Comparison of ENCODE assay signal across 1 cellular context in the genomic region with DNA sequence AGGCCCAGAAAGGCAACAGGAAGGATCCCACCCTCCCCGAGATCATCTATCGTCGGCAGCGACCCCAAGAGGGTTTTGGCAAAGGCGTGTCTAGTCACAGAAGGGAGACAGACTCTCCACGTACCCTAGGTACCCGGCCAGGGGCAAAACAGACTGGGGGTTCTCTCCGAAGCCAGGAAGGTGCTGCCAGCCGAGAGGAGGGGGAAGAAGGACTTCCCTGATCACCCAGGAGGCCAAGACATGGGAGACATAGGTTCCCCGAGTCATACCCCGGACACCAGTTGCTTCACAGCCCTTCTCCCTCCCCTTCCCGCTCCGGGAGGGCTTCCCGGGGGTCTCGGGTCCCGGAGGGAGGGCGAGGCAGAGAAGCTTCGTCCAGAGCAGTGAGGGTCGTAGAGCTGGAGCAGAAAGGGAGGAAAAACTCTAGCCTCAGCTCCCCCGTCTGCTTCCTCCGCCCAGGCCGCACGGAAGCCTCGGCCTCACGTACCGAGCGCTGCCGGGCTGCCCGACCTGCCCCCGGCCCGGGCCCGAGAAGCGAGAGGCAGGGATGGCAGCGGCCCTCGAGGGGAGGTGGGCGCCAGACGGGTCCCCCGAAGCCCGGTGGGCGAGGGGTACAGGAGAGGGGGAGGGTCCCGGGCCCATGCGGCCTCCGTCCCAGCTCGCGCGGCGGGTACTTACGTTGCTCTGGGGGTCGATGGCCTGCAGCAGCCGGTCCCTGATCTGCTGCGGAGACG.
TF ChIP-seq lines count a peak whose summit lies in the region.

No MANE protein-coding gene starts in this region.

TF ChIP-seq in HepG2, 621 proteins besides CTCF, POLR2A, EP300 and RAD21 (continued from another document and continues in another):
- TF ChIP-seq ZNF234 (CRISPR knock-in tag; conservative IDR thresholded peaks at IDR 0.05) = 0 out of 2 replicates have a peak, but pooled peaks have one; percentile 23
- no peak for TF ChIP-seq SETDB1 (CRISPR knock-in tag; IDR thresholded peaks at IDR 0.05; ENCODE audit: borderline replicate concordance)
- TF ChIP-seq ZNF260 (CRISPR knock-in tag; IDR thresholded peaks at IDR 0.05; ENCODE audit: borderline replicate concordance, low read depth) = no peak
- TF ChIP-seq, protein P1, sequence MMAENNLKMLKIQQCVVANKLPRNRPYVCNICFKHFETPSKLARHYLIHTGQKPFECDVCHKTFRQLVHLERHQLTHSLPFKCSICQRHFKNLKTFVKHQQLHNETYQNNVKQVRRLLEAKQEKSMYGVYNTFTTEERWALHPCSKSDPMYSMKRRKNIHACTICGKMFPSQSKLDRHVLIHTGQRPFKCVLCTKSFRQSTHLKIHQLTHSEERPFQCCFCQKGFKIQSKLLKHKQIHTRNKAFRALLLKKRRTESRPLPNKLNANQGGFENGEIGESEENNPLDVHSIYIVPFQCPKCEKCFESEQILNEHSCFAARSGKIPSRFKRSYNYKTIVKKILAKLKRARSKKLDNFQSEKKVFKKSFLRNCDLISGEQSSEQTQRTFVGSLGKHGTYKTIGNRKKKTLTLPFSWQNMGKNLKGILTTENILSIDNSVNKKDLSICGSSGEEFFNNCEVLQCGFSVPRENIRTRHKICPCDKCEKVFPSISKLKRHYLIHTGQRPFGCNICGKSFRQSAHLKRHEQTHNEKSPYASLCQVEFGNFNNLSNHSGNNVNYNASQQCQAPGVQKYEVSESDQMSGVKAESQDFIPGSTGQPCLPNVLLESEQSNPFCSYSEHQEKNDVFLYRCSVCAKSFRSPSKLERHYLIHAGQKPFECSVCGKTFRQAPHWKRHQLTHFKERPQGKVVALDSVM (CRISPR knock-in tag; IDR thresholded peaks at IDR 0.05) = 0 out of 2 replicates have a peak, but pooled peaks have one; percentile 3
- TF ChIP-seq, protein P2, sequence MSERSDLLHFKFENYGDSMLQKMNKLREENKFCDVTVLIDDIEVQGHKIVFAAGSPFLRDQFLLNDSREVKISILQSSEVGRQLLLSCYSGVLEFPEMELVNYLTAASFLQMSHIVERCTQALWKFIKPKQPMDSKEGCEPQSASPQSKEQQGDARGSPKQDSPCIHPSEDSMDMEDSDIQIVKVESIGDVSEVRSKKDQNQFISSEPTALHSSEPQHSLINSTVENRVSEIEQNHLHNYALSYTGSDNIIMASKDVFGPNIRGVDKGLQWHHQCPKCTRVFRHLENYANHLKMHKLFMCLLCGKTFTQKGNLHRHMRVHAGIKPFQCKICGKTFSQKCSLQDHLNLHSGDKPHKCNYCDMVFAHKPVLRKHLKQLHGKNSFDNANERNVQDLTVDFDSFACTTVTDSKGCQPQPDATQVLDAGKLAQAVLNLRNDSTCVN (CRISPR knock-in tag; IDR thresholded peaks at IDR 0.05; ENCODE audit: borderline replicate concordance) = no peak
- TF ChIP-seq, protein P3, sequence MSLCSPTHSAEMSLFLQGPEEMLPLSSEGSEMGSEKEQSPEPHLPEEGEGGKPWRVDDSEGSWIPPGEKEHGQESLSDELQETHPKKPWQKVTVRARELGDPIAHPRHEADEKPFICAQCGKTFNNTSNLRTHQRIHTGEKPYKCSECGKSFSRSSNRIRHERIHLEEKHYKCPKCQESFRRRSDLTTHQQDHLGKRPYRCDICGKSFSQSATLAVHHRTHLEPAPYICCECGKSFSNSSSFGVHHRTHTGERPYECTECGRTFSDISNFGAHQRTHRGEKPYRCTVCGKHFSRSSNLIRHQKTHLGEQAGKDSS (CRISPR knock-in tag; IDR thresholded peaks at IDR 0.05; ENCODE audit: borderline replicate concordance, low read depth) = no peak
- TF ChIP-seq SMARCC2 (IDR thresholded peaks at IDR 0.05) = no peak
- TF ChIP-seq, protein P4, sequence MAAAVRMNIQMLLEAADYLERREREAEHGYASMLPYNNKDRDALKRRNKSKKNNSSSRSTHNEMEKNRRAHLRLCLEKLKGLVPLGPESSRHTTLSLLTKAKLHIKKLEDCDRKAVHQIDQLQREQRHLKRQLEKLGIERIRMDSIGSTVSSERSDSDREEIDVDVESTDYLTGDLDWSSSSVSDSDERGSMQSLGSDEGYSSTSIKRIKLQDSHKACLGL (CRISPR knock-in tag; IDR thresholded peaks at IDR 0.05) = no peak; the same call in 1 of the 2 replicates
- no peak for TF ChIP-seq ZNF367 (CRISPR knock-in tag; IDR thresholded peaks at IDR 0.05; ENCODE audit: borderline replicate concordance)
- TF ChIP-seq, protein P5, sequence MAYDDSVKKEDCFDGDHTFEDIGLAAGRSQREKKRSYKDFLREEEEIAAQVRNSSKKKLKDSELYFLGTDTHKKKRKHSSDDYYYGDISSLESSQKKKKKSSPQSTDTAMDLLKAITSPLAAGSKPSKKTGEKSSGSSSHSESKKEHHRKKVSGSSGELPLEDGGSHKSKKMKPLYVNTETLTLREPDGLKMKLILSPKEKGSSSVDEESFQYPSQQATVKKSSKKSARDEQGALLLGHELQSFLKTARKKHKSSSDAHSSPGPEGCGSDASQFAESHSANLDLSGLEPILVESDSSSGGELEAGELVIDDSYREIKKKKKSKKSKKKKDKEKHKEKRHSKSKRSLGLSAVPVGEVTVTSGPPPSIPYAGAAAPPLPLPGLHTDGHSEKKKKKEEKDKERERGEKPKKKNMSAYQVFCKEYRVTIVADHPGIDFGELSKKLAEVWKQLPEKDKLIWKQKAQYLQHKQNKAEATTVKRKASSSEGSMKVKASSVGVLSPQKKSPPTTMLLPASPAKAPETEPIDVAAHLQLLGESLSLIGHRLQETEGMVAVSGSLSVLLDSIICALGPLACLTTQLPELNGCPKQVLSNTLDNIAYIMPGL (CRISPR knock-in tag; IDR thresholded peaks at IDR 0.05; ENCODE audit: borderline replicate concordance in 1 of 2, low read depth in 1 of 2) = peak; percentile 63 to 68; a peak in 3 of 4 replicates
- TF ChIP-seq, protein P6, sequence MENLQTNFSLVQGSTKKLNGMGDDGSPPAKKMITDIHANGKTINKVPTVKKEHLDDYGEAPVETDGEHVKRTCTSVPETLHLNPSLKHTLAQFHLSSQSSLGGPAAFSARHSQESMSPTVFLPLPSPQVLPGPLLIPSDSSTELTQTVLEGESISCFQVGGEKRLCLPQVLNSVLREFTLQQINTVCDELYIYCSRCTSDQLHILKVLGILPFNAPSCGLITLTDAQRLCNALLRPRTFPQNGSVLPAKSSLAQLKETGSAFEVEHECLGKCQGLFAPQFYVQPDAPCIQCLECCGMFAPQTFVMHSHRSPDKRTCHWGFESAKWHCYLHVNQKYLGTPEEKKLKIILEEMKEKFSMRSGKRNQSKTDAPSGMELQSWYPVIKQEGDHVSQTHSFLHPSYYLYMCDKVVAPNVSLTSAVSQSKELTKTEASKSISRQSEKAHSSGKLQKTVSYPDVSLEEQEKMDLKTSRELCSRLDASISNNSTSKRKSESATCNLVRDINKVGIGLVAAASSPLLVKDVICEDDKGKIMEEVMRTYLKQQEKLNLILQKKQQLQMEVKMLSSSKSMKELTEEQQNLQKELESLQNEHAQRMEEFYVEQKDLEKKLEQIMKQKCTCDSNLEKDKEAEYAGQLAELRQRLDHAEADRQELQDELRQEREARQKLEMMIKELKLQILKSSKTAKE (CRISPR knock-in tag; IDR thresholded peaks at IDR 0.05; ENCODE audit: borderline replicate concordance) = no peak
- TF ChIP-seq, protein P7, sequence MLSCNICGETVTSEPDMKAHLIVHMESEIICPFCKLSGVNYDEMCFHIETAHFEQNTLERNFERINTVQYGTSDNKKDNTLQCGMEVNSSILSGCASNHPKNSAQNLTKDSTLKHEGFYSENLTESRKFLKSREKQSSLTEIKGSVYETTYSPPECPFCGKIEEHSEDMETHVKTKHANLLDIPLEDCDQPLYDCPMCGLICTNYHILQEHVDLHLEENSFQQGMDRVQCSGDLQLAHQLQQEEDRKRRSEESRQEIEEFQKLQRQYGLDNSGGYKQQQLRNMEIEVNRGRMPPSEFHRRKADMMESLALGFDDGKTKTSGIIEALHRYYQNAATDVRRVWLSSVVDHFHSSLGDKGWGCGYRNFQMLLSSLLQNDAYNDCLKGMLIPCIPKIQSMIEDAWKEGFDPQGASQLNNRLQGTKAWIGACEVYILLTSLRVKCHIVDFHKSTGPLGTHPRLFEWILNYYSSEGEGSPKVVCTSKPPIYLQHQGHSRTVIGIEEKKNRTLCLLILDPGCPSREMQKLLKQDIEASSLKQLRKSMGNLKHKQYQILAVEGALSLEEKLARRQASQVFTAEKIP (CRISPR knock-in tag; IDR thresholded peaks at IDR 0.05; ENCODE audit: borderline replicate concordance) = no peak
- no peak for TF ChIP-seq ZNF549 (CRISPR knock-in tag; IDR thresholded peaks at IDR 0.05)
- TF ChIP-seq AHR (CRISPR knock-in tag; IDR thresholded peaks at IDR 0.05) = peak; percentile 57; the same call in 1 of the 2 replicates
- TF ChIP-seq ZNF550 (CRISPR knock-in tag; IDR thresholded peaks at IDR 0.05; ENCODE audit: borderline replicate concordance) = 0 out of 2 replicates have a peak, but pooled peaks have one; percentile 51
- TF ChIP-seq ZNF891 (CRISPR knock-in tag; IDR thresholded peaks at IDR 0.05) = no peak
- no peak for TF ChIP-seq FOXP1 (IDR thresholded peaks at IDR 0.05)
- TF ChIP-seq FOXP1 (CRISPR knock-in tag; IDR thresholded peaks at IDR 0.05) = no peak
- no peak for TF ChIP-seq SP1 (IDR thresholded peaks at IDR 0.05)
- TF ChIP-seq SP1 (CRISPR knock-in tag; IDR thresholded peaks at IDR 0.05) = no peak
- TF ChIP-seq SIN3A (IDR thresholded peaks at IDR 0.05; ENCODE audit: borderline replicate concordance, low read depth, low read length) = 0 out of 2 replicates have a peak, but pooled peaks have one; percentile 12
- no peak for TF ChIP-seq ZNF354B (CRISPR knock-in tag; IDR thresholded peaks at IDR 0.05)
- TF ChIP-seq, protein P8, sequence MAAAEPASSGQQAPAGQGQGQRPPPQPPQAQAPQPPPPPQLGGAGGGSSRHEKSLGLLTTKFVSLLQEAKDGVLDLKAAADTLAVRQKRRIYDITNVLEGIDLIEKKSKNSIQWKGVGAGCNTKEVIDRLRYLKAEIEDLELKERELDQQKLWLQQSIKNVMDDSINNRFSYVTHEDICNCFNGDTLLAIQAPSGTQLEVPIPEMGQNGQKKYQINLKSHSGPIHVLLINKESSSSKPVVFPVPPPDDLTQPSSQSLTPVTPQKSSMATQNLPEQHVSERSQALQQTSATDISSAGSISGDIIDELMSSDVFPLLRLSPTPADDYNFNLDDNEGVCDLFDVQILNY (CRISPR knock-in tag; conservative IDR thresholded peaks at IDR 0.05) = no peak
- TF ChIP-seq ATM (IDR thresholded peaks at IDR 0.05; ENCODE audit: borderline replicate concordance) = no peak
- TF ChIP-seq CENPT (CRISPR knock-in tag; IDR thresholded peaks at IDR 0.05; ENCODE audit: low read depth) = no peak
- TF ChIP-seq RFXANK (CRISPR knock-in tag; IDR thresholded peaks at IDR 0.05) = no peak
- TF ChIP-seq TARDBP (CRISPR knock-in tag; IDR thresholded peaks at IDR 0.05) = no peak
- TF ChIP-seq RXRB (CRISPR knock-in tag; IDR thresholded peaks at IDR 0.05; ENCODE audit: borderline replicate concordance) = no peak
- peak; percentile 55 for TF ChIP-seq TBX2 (CRISPR knock-in tag; IDR thresholded peaks at IDR 0.05; ENCODE audit: borderline replicate concordance)
- no peak for TF ChIP-seq CCAR2 (optimal IDR thresholded peaks at IDR 0.05; ENCODE audit: low read depth, low read length)
- no peak for TF ChIP-seq RELA (CRISPR knock-in tag; IDR thresholded peaks at IDR 0.05)
- TF ChIP-seq, protein P9, sequence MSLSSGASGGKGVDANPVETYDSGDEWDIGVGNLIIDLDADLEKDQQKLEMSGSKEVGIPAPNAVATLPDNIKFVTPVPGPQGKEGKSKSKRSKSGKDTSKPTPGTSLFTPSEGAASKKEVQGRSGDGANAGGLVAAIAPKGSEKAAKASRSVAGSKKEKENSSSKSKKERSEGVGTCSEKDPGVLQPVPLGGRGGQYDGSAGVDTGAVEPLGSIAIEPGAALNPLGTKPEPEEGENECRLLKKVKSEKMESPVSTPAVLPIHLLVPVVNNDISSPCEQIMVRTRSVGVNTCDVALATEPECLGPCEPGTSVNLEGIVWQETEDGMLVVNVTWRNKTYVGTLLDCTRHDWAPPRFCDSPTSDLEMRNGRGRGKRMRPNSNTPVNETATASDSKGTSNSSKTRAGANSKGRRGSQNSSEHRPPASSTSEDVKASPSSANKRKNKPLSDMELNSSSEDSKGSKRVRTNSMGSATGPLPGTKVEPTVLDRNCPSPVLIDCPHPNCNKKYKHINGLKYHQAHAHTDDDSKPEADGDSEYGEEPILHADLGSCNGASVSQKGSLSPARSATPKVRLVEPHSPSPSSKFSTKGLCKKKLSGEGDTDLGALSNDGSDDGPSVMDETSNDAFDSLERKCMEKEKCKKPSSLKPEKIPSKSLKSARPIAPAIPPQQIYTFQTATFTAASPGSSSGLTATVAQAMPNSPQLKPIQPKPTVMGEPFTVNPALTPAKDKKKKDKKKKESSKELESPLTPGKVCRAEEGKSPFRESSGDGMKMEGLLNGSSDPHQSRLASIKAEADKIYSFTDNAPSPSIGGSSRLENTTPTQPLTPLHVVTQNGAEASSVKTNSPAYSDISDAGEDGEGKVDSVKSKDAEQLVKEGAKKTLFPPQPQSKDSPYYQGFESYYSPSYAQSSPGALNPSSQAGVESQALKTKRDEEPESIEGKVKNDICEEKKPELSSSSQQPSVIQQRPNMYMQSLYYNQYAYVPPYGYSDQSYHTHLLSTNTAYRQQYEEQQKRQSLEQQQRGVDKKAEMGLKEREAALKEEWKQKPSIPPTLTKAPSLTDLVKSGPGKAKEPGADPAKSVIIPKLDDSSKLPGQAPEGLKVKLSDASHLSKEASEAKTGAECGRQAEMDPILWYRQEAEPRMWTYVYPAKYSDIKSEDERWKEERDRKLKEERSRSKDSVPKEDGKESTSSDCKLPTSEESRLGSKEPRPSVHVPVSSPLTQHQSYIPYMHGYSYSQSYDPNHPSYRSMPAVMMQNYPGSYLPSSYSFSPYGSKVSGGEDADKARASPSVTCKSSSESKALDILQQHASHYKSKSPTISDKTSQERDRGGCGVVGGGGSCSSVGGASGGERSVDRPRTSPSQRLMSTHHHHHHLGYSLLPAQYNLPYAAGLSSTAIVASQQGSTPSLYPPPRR (CRISPR knock-in tag; IDR thresholded peaks at IDR 0.05; ENCODE audit: borderline replicate concordance) = 0 out of 2 replicates have a peak, but pooled peaks have one; percentile 12
- TF ChIP-seq, protein P10, sequence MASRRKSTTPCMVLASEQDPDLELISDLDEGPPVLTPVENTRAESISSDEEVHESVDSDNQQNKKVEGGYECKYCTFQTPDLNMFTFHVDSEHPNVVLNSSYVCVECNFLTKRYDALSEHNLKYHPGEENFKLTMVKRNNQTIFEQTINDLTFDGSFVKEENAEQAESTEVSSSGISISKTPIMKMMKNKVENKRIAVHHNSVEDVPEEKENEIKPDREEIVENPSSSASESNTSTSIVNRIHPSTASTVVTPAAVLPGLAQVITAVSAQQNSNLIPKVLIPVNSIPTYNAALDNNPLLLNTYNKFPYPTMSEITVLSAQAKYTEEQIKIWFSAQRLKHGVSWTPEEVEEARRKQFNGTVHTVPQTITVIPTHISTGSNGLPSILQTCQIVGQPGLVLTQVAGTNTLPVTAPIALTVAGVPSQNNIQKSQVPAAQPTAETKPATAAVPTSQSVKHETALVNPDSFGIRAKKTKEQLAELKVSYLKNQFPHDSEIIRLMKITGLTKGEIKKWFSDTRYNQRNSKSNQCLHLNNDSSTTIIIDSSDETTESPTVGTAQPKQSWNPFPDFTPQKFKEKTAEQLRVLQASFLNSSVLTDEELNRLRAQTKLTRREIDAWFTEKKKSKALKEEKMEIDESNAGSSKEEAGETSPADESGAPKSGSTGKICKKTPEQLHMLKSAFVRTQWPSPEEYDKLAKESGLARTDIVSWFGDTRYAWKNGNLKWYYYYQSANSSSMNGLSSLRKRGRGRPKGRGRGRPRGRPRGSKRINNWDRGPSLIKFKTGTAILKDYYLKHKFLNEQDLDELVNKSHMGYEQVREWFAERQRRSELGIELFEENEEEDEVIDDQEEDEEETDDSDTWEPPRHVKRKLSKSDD (CRISPR knock-in tag; IDR thresholded peaks at IDR 0.05; ENCODE audit: low read depth) = no peak
- TF ChIP-seq ZNF652 (CRISPR knock-in tag; IDR thresholded peaks at IDR 0.05; ENCODE audit: borderline replicate concordance, low read depth) = no peak
- TF ChIP-seq FOXA1 (IDR thresholded peaks at IDR 0.05) = no peak
- TF ChIP-seq FOXA1 (CRISPR knock-in tag; IDR thresholded peaks at IDR 0.05) = no peak
- 0 out of 2 replicates have a peak, but pooled peaks have one; percentile 5 for TF ChIP-seq RARA (CRISPR knock-in tag; IDR thresholded peaks at IDR 0.05)
- no peak for TF ChIP-seq ZNF33A (CRISPR knock-in tag; IDR thresholded peaks at IDR 0.05; ENCODE audit: borderline replicate concordance)
